ENCODE assay signal across 19 cellular contexts in genomic region chr2:206984206-206984605, GRCh38. TPM values are rescaled to one million over a fixed set of nuclear protein-coding genes. Genes with fewer than 3 reads are reported as not detected.
DNase-seq lines count a peak whose midpoint lies in the region; ATAC-seq and TF ChIP-seq lines count a peak whose summit lies in the region.
"Had no signal": no experiment of that assay in that cellular context is flagged by ENCODE, and none has a peak within 500 bp of the region (broad histone marks: within the 10 kb centered on the region; RNA-seq: fewer than 3 reads in every experiment).

No MANE protein-coding gene starts in this region.

- H3K36me3 ChIP-seq in IMR-90 (ENCODE audit: control insufficient read depth, insufficient read depth, low read length) (no peaks in the 10 kb centered on the region), brain microvascular endothelial cell (replicated peaks) (no peaks in the 10 kb centered on the region), neural cell (ENCODE audit: insufficient read depth, low read length) (no peaks in the 10 kb centered on the region)
- H3K36me3 ChIP-seq: gastrocnemius medialis, upper lobe of right lung had no signal

- H2AFZ ChIP-seq in IMR-90 (replicated peaks; ENCODE audit: low read length, poor library complexity), result no peak overlapping the region
- H2AFZ ChIP-seq in neural cell (ENCODE audit: low read depth, low read length), result peak overlapping the region; percentile 10
- H2AFZ ChIP-seq: GM23248 had no signal

- no peaks in the 10 kb centered on the region for H3K9me1 ChIP-seq in IMR-90 (ENCODE audit: insufficient read depth, low read length)

- dilution Hi-C loops in IMR-90 (cut with HindIII; ENCODE audit: low sequenced_read_pairs, unreplicated experiment), result no loop called here

- BruUV-seq in IMR-90 (replicated peaks; lab: Mats Ljungman, UMichigan), result no TSS peak

- H3K27me3 ChIP-seq in IMR-90 (ENCODE audit: control insufficient read depth, insufficient read depth, low read length) (no peaks in the 10 kb centered on the region), brain microvascular endothelial cell (replicated peaks) (no peaks in the 10 kb centered on the region), neural cell (ENCODE audit: insufficient read depth, low read depth, low read length) (no peaks in the 10 kb centered on the region)
- H3K27me3 ChIP-seq: gastrocnemius medialis, upper lobe of right lung had no signal

- no peaks in the 10 kb centered on the region for H4K20me1 ChIP-seq in IMR-90 (ENCODE audit: insufficient read depth, low read length)
- H4K20me1 ChIP-seq in neural cell (ENCODE audit: insufficient read depth), result no peaks in the 10 kb centered on the region

- H3K79me1 ChIP-seq in IMR-90 (ENCODE audit: low read depth in 1 of 2, low read length in 2 of 2), result peaks cover 3 to 4% of the 10 kb centered on the region in 2 experiments; a peak in 1 of 4 replicates

- no peak overlapping the region for H3K27ac ChIP-seq in IMR-90 (ENCODE audit: insufficient read depth, low read length)
- no peak overlapping the region for H3K27ac ChIP-seq in brain microvascular endothelial cell
- no peak overlapping the region for H3K27ac ChIP-seq in neural cell (ENCODE audit: low read length)
- H3K27ac ChIP-seq: gastrocnemius medialis, GM23248, skin epidermis, upper lobe of right lung had no signal

- no peak overlapping the region for H3K56ac ChIP-seq in IMR-90 (ENCODE audit: extremely low read depth, insufficient read depth, low read length)

- in situ Hi-C loops in IMR-90 (cut with MboI; ENCODE audit: low sequenced_read_pairs) (loop anchor here (5.0 to 10.0 kb wide), 3 partner anchors 181 to 751 kb away; partner anchors contain the start of gene KLF7), brain microvascular endothelial cell (cut with HindIII; ENCODE audit: low pct_ligation_motif_present, low sequenced_read_pairs) (no loop called here)

- no peak overlapping the region for H3K18ac ChIP-seq in IMR-90 (ENCODE audit: low read depth, low read length)

- POLR2A ChIA-PET in IMR-90 (lab: Charles Lee; ENCODE audit: unreplicated experiment), result interaction anchor here (0.6 to 3.5 kb wide), 3 partner anchors 178 to 489 kb away, joined by 3 to 27 read pairs (median 3); partner anchors contain the start of gene KLF7

- H2BK15ac ChIP-seq in IMR-90 (ENCODE audit: low read depth, low read length), result no peak overlapping the region

- TF ChIP-seq RAD21 in IMR-90 (IDR thresholded peaks at IDR 0.05; ENCODE audit: low read length), result no peak
- no peak for TF ChIP-seq RAD21 in neural cell (conservative IDR thresholded peaks at IDR 0.05)

- TF ChIP-seq CTCF in IMR-90 (conservative IDR thresholded peaks at IDR 0.05; ENCODE audit: low read depth, low read length) (no peak), brain microvascular endothelial cell (IDR thresholded peaks at IDR 0.05; ENCODE audit: low read depth, low read length, missing control alignments) (no peak), neural cell (IDR thresholded peaks at IDR 0.05; ENCODE audit: poor library complexity, severe bottlenecking) (no peak)

- no peak overlapping the region for H3K23ac ChIP-seq in IMR-90 (ENCODE audit: low read depth, low read length)

- H4K8ac ChIP-seq in IMR-90 (ENCODE audit: low read depth in 2 of 2, low read length in 2 of 2), result no peak overlapping the region

- H3K4me2 ChIP-seq in IMR-90 (ENCODE audit: low read depth, low read length), result 0 out of 2 replicates have a peak overlapping the region, but pooled peaks have one; percentile 29
- no peak overlapping the region for H3K4me2 ChIP-seq in neural cell (ENCODE audit: low read length)

- ATAC-seq in IMR-90 (ENCODE audit: low read depth), result peak; percentile 33; the same call in 1 of the 2 replicates
- ATAC-seq in HG02852 (IDR thresholded peaks at IDR 0.05; ENCODE audit: unreplicated experiment), result no peak
- ATAC-seq: gastrocnemius medialis, upper lobe of right lung had no signal

- H2BK120ac ChIP-seq in IMR-90 (ENCODE audit: low read depth, low read length), result no peak overlapping the region

- peak; percentile 79 for DNase-seq in IMR-90
- peak; percentile 28 to 67 for DNase-seq in NOMO-1 (lab: John Stamatoyannopoulos, UW; ENCODE audit: unreplicated experiment in 2 of 2)
- DNase-seq in brain microvascular endothelial cell, result peak; percentile 42
- DNase-seq in iPS-NIHi7 (ENCODE audit: extremely low spot score), result no peak
- DNase-seq in DMS53 (lab: John Stamatoyannopoulos, UW), result no peak
- DNase-seq: activated B cell treated with CpG ODN at 0.5 μM for 24 hours; activated CD4-positive, alpha-beta memory T cell treated with anti-CD3 and anti-CD28 coated beads, Interleukin-2, amount 10 ng/mL, durations not matched to agents 7 days and 5 days; activated naive CD4-positive, alpha-beta T cell treated with anti-CD3 and anti-CD28 coated beads for 36 hours; activated T-cell treated with anti-CD3 and anti-CD28 coated beads, Interleukin-2, amount 50 U/mL, for 1 hour; gastrocnemius medialis; NCI-H2029 treated with DMSO at 0.1 percent for 48 hours; NCI-H510A; upper lobe of right lung had no signal

- no peak overlapping the region for H2BK20ac ChIP-seq in IMR-90 (ENCODE audit: low read depth, low read length)

- H3K9ac ChIP-seq in IMR-90 (ENCODE audit: low read depth, low read length) (no peak overlapping the region), neural cell (ENCODE audit: low read length) (no peak overlapping the region)
- H3K9ac ChIP-seq: GM23248 had no signal

- TF ChIP-seq EP300 in neural cell (conservative IDR thresholded peaks at IDR 0.05; ENCODE audit: poor library complexity, severe bottlenecking), result no peak

- no peak overlapping the region for H4K91ac ChIP-seq in IMR-90 (ENCODE audit: insufficient read depth, low read depth, low read length)

- no CpG with 5 or more reads among the region's 4 CpGs for WGBS in IMR-90 (ENCODE audit: extremely low coverage in 2 of 2, insufficient read length in 1 of 2), 2 experiments

- CTCF ChIA-PET in IMR-90 (lab: Yijun Ruan, JAX), result interaction anchor here (0.6 to 1.8 kb wide), 5 partner anchors 9 to 489 kb away, joined by 3 to 6 read pairs (median 3); no protein-coding TSS in a partner anchor

- H3K9me3 ChIP-seq in IMR-90 (ENCODE audit: control insufficient read depth, insufficient read depth, low read length), result no peaks in the 10 kb centered on the region
- H3K9me3 ChIP-seq in neural cell (ENCODE audit: low read length), result no peaks in the 10 kb centered on the region
- H3K9me3 ChIP-seq: gastrocnemius medialis, upper lobe of right lung had no signal

- no peak overlapping the region for H4K5ac ChIP-seq in IMR-90 (ENCODE audit: low read depth, low read length)

- no peak overlapping the region for H2AK9ac ChIP-seq in IMR-90 (replicated peaks; ENCODE audit: low read depth, low read length, poor library complexity)

- no peaks in the 10 kb centered on the region for H3F3A ChIP-seq in neural cell (ENCODE audit: insufficient read depth, low read length, poor library complexity, severe bottlenecking)

- no peak for TF ChIP-seq POLR2A in IMR-90 (IDR thresholded peaks at IDR 0.05; ENCODE audit: low read depth, low read length)

- H2AK5ac ChIP-seq in IMR-90 (ENCODE audit: low read depth, low read length), result no peak overlapping the region

- H2BK5ac ChIP-seq in IMR-90 (ENCODE audit: low read depth, low read length, poor library complexity, severe bottlenecking), result no peak overlapping the region

- no peak overlapping the region for H3K4ac ChIP-seq in IMR-90 (ENCODE audit: low read depth, low read length)

- intact Hi-C loops in IMR-90 (cut with micrococcal nuclease), result loop anchor here (5.0 to 10.0 kb wide), 5 partner anchors 91 to 1091 kb away; no protein-coding TSS in a partner anchor

- peaks cover 9% of the 10 kb centered on the region for H3K4me1 ChIP-seq in IMR-90 (ENCODE audit: control insufficient read depth, insufficient read depth, low read length)

- H3K4me3 ChIP-seq in IMR-90 (ENCODE audit: insufficient read depth, low read depth, low read length), result no peak overlapping the region
- H3K4me3 ChIP-seq in brain microvascular endothelial cell (ENCODE audit: low read depth, low read length), result no peak overlapping the region
- no peak overlapping the region for H3K4me3 ChIP-seq in neural cell (ENCODE audit: low read length)
- H3K4me3 ChIP-seq: gastrocnemius medialis, GM23248, skin epidermis, upper lobe of right lung had no signal

- H3K14ac ChIP-seq in IMR-90 (replicated peaks; ENCODE audit: low read depth, low read length), result no peak overlapping the region

- H3K9me2 ChIP-seq in neural cell (ENCODE audit: insufficient read depth, low read length), result no peaks in the 10 kb centered on the region

- peaks cover 7% of the 10 kb centered on the region for H3K79me2 ChIP-seq in neural cell (replicated peaks; ENCODE audit: insufficient read depth, low read length)

TF ChIP-seq in IMR-90, 13 proteins besides CTCF, POLR2A, EP300 and RAD21:
- peak; percentile 63 for TF ChIP-seq CEBPB (IDR thresholded peaks at IDR 0.05; ENCODE audit: low read depth, low read length)
- no peak for TF ChIP-seq USF2 (IDR thresholded peaks at IDR 0.05; ENCODE audit: low read depth, low read length)

RNA-seq across cellular contexts. Expression of gene CPO, which starts 44.9 kb away (rescaled TPM):
- not detected in 2 replicates for total RNA-seq in IMR-90 (2012; rRNA removed)
- polyA plus RNA-seq in IMR-90 (2012; rRNA removed) (not detected in 2 replicates), neural cell (0.60 and 1.2 TPM in 2 replicates)
- not detected in 2 replicates for polyA plus RNA-seq in IMR-90 (2012; cell fraction: cytosol; rRNA removed)
- 0.06 TPM in 1 of 2 replicates, not detected in the other for polyA plus RNA-seq in IMR-90 (2012; cell fraction: nucleus; rRNA removed; ENCODE audit: low replicate concordance)
- 0.69 TPM in 1 of 2 replicates, not detected in the other for polyA minus RNA-seq in neural cell
- total RNA-seq: activated B cell treated with CpG ODN at 0.5 μM for 24 hours; activated CD4-positive, alpha-beta memory T cell treated with anti-CD3 and anti-CD28 coated beads, Interleukin-2, amount 10 ng/mL, durations not matched to agents 7 days and 5 days; activated naive CD4-positive, alpha-beta T cell treated with anti-CD3 and anti-CD28 coated beads for 36 hours; GM23248; HT-29; SK-MEL-5; upper lobe of right lung had no signal

Comparison
In these comparisons a context has a peak if more than half of its experiments do, and no peak if none do; other contexts are left out.
1. DNase-seq: peak in IMR-90 (single experiment), NOMO-1 (2 of 2) and brain microvascular endothelial cell (single experiment); none in iPS-NIHi7 (single experiment) and DMS53 (single experiment).